In the genomic region with DNA sequence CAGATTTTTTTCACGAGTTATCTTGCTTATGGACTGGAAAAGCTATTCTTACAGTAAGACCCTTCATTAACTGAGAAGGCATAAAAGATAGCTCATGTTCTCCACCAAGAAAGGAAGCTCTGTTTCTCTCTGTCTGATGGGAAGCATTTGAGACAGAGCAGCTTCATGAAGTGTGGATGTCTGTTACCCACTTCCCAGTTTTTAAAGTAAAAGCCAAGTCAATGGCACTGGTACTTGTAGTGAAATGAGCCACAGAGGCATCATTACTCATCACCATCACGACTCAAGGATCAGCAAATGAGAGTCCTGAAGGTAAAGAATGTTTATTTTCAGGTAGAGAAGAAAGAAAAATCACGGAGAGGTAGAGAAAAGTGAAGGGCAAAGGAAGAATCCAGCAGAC, we compare ENCODE assay signal across 12 cellular contexts.
DNase-seq lines count a peak whose midpoint lies in the region; ATAC-seq and TF ChIP-seq lines count a peak whose summit lies in the region.
"Had no signal": no experiment of that assay in that cellular context is flagged by ENCODE, and none has a peak within 500 bp of the region (broad histone marks: within the 10 kb centered on the region; RNA-seq: fewer than 3 reads in every experiment).

No MANE protein-coding gene starts in this region.

- H3K36me3 ChIP-seq in OCI-LY1 (ENCODE audit: insufficient read depth, low read length) (no peaks in the 10 kb centered on the region), sigmoid colon (no peaks in the 10 kb centered on the region)
- H3K36me3 ChIP-seq: adrenal gland had no signal

- no peak overlapping the region for H2AFZ ChIP-seq in OCI-LY1 (ENCODE audit: low read length)

- no peak for TF ChIP-seq POLR2A in sigmoid colon (IDR thresholded peaks at IDR 0.05)

- no peak for ATAC-seq in GM21723 (IDR thresholded peaks at IDR 0.05; ENCODE audit: unreplicated experiment)
- ATAC-seq in HG02938 (IDR thresholded peaks at IDR 0.05; ENCODE audit: unreplicated experiment), result no peak
- no peak for ATAC-seq in GM19395 (IDR thresholded peaks at IDR 0.05; ENCODE audit: unreplicated experiment)
- ATAC-seq: activated CD8-positive, alpha-beta memory T cell treated with anti-CD3 and anti-CD28 coated beads, Interleukin-2, amount 10 ng/mL, durations not matched to agents 7 days and 5 days had no signal

- H3K4me3 ChIP-seq in OCI-LY1 (ENCODE audit: low read depth, low read length, poor library complexity, severe bottlenecking), result no peak overlapping the region
- H3K4me3 ChIP-seq in sigmoid colon, result no peak overlapping the region
- H3K4me3 ChIP-seq: adrenal gland had no signal

- H3F3A ChIP-seq in OCI-LY1 (ENCODE audit: insufficient read depth, low read length), result no peaks in the 10 kb centered on the region

- no peaks in the 10 kb centered on the region for H3K9me3 ChIP-seq in OCI-LY1 (ENCODE audit: low read length)
- H3K9me3 ChIP-seq in sigmoid colon, result no peaks in the 10 kb centered on the region
- H3K9me3 ChIP-seq: adrenal gland had no signal

- 67 to 76% methylated on average over 3 of the region's 3 CpGs for WGBS in sigmoid colon, 2 donors

- H3K27me3 ChIP-seq in OCI-LY1 (ENCODE audit: insufficient read depth, low read length) (no peaks in the 10 kb centered on the region), sigmoid colon (no peaks in the 10 kb centered on the region)
- H3K27me3 ChIP-seq: adrenal gland had no signal

- no peak for TF ChIP-seq EP300 in sigmoid colon (IDR thresholded peaks at IDR 0.05)

- no peak overlapping the region; the same call in 1 of the 2 replicates for H3K9ac ChIP-seq in OCI-LY1 (ENCODE audit: low read length)

- no peaks in the 10 kb centered on the region for H4K20me1 ChIP-seq in OCI-LY1 (ENCODE audit: insufficient read depth, low read length)

- no peaks in the 10 kb centered on the region for H3K9me2 ChIP-seq in OCI-LY1 (ENCODE audit: low read depth, low read length)

- H3K27ac ChIP-seq in OCI-LY1 (ENCODE audit: low read depth, low read length, poor library complexity, severe bottlenecking) (peak overlapping the region; percentile 37), sigmoid colon (peak overlapping the region; percentile 67 to 82 (median 75))

- no peak overlapping the region for H3K4me2 ChIP-seq in OCI-LY1 (ENCODE audit: low read length)

- peaks cover 73% of the 10 kb centered on the region for H3K4me1 ChIP-seq in OCI-LY1 (ENCODE audit: insufficient read depth, low read length, severe bottlenecking)
- H3K4me1 ChIP-seq in sigmoid colon, result peaks cover 0 to 46% (median 42%) of the 10 kb centered on the region in 4 donors

- DNase-seq in Daoy (ENCODE audit: low read depth) (peak; percentile 49), fibroblast of peridontal ligament (ENCODE audit: extremely low read depth) (peak; percentile 38), sigmoid colon (no peak), SK-N-DZ (ENCODE audit: low spot score) (no peak)
- DNase-seq: activated CD8-positive, alpha-beta memory T cell treated with anti-CD3 and anti-CD28 coated beads, Interleukin-2, amount 10 ng/mL, durations not matched to agents 7 days and 5 days; stimulated activated CD4-positive, alpha-beta T cell treated with anti-CD3 and anti-CD28 coated beads, Interleukin-2, amount 100 ng/mL, for 48 hours; T1000 had no signal

- intact Hi-C loops in sigmoid colon (cut with DNase I), result no loop called here

- H3K79me2 ChIP-seq in OCI-LY1 (ENCODE audit: insufficient read depth, low read length), result no peaks in the 10 kb centered on the region

- TF ChIP-seq CTCF in OCI-LY1 (IDR thresholded peaks at IDR 0.05; ENCODE audit: low read length), result no peak
- TF ChIP-seq CTCF in sigmoid colon (IDR thresholded peaks at IDR 0.05), result no peak

Comparison
In these comparisons a context has a peak if more than half of its experiments do, and no peak if none do; other contexts are left out.
1. DNase-seq: peak in Daoy (single experiment) and fibroblast of peridontal ligament (single experiment); none in sigmoid colon (single experiment) and SK-N-DZ (single experiment).